8 cellular contexts compared by ENCODE assay signal in the genomic region with DNA sequence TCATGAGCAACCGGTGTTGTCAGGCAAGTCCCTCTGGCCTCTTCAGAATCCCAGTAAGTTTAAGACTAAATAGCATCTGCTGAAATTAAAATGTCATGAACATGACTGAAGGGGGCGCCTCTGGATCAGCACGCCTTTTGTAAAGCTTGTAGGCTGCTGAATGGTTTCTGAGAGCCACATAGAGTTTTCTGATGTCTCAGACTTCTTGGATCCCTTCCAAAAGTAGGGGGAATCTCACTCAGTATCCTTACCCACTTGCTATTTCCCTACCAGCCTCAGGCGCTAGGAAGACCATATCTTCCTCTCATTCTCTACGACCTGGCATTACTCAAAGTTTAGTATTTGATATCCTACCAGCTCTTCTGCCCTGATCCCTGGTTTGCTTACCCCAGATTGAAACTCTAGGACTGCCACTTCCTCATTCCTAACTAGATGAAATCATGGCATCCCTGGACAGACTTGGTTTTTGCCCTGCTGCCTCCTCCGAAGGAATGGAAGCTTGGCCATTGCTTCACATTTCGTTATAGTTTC.
DNase-seq lines count a peak whose midpoint lies in the region; ATAC-seq and TF ChIP-seq lines count a peak whose summit lies in the region.

No MANE protein-coding gene starts in this region.

- H3K9me3 Mint-ChIP-seq in type B pancreatic cell = no peaks in the 10 kb centered on the region

- H3K27me3 Mint-ChIP-seq in type B pancreatic cell = no peaks in the 10 kb centered on the region

- no peak overlapping the region for H3K4me3 ChIP-seq in Panc1 (ENCODE audit: low read depth in 2 of 2, low read length in 2 of 2)
- no peak overlapping the region for H3K4me3 ChIP-seq in kidney epithelial cell (ENCODE audit: low read depth, low read length)
- no peak overlapping the region for H3K4me3 ChIP-seq in gastrocnemius medialis

- CTCF ChIA-PET in Panc1 (lab: Charles Lee) = no interaction called here

- in situ Hi-C loops in Panc1 (cut with HindIII; ENCODE audit: low pct_unique_long_range_greater_than_20kb, low sequenced_read_pairs) (no loop called here), gastrocnemius medialis (cut with MboI; ENCODE audit: low sequenced_read_pairs in 4 of 4) (no loop called here)

- DNase-seq in activated CD4-positive, alpha-beta T cell treated with anti-CD3 and anti-CD28 coated beads for 24 hours (ENCODE audit: low read depth in 2 of 2) = peak; percentile 15 to 45
- DNase-seq in activated CD4-positive, alpha-beta T cell treated with anti-CD3 and anti-CD28 coated beads for 1 hour = no peak
- DNase-seq in Panc1 (ENCODE audit: low read depth, low spot score) = no peak
- DNase-seq in activated naive CD8-positive, alpha-beta T cell treated with anti-CD3 and anti-CD28 coated beads, Interleukin-2, amount 50 U/mL, for 16 hours (ENCODE audit: low read depth, low spot score) = peak; percentile 18
- no peak for DNase-seq in kidney epithelial cell (ENCODE audit: low read depth)
- no peak for DNase-seq in type B pancreatic cell (ENCODE audit: extremely low spot score, unreplicated experiment)
- no peak for DNase-seq in gastrocnemius medialis

- no peak for TF ChIP-seq POLR2A in gastrocnemius medialis (IDR thresholded peaks at IDR 0.05)

- H3K27ac ChIP-seq in Panc1 (ENCODE audit: low read length) = no peak overlapping the region
- no peak overlapping the region for H3K27ac ChIP-seq in gastrocnemius medialis

- ATAC-seq in HG03354 (IDR thresholded peaks at IDR 0.05; ENCODE audit: poor library complexity, severe bottlenecking, unreplicated experiment) (peak; percentile 71), Panc1 (no peak), gastrocnemius medialis (no peak)

- peaks cover 23% of the 10 kb centered on the region for H3K4me1 Mint-ChIP-seq in type B pancreatic cell (ENCODE audit: unreplicated experiment)

- H3K4me1 ChIP-seq in Panc1 (ENCODE audit: control insufficient read depth, insufficient read depth, low read length) = no peaks in the 10 kb centered on the region
- no peaks in the 10 kb centered on the region for H3K4me1 ChIP-seq in gastrocnemius medialis

- no peaks in the 10 kb centered on the region for H3K36me3 Mint-ChIP-seq in type B pancreatic cell

- H3K27ac Mint-ChIP-seq in type B pancreatic cell = no peak overlapping the region

- H3K9me3 ChIP-seq in Panc1 (ENCODE audit: control insufficient read depth, insufficient read depth, low read depth, low read length) (no peaks in the 10 kb centered on the region), gastrocnemius medialis (no peaks in the 10 kb centered on the region)

- H3K4me3 Mint-ChIP-seq in type B pancreatic cell = no peak overlapping the region

- H3K27me3 ChIP-seq in Panc1 (ENCODE audit: control insufficient read depth, insufficient read depth, low read length) = no peaks in the 10 kb centered on the region
- H3K27me3 ChIP-seq in kidney epithelial cell (ENCODE audit: control insufficient read depth, insufficient read depth, low read length) = no peaks in the 10 kb centered on the region
- H3K27me3 ChIP-seq in gastrocnemius medialis = no peaks in the 10 kb centered on the region

- TF ChIP-seq CTCF in Panc1 (IDR thresholded peaks at IDR 0.05) = peak; percentile 73
- TF ChIP-seq CTCF in kidney epithelial cell (IDR thresholded peaks at IDR 0.05; ENCODE audit: insufficient read depth, low read length, poor library complexity, severe bottlenecking) = peak; percentile 36
- TF ChIP-seq CTCF in type B pancreatic cell (conservative IDR thresholded peaks at IDR 0.05) = peak; percentile 59
- TF ChIP-seq CTCF in gastrocnemius medialis (IDR thresholded peaks at IDR 0.05 in 4 of 5, conservative IDR thresholded peaks at IDR 0.05 in 1 of 5) = no peak

- no TSS peak for BruUV-seq in Panc1 (replicated peaks; lab: Mats Ljungman, UMichigan)

- no peaks in the 10 kb centered on the region for H3K36me3 ChIP-seq in Panc1 (ENCODE audit: control insufficient read depth, insufficient read depth, low read length)
- no peaks in the 10 kb centered on the region for H3K36me3 ChIP-seq in kidney epithelial cell (ENCODE audit: control insufficient read depth, insufficient read depth, low read length)
- no peaks in the 10 kb centered on the region for H3K36me3 ChIP-seq in gastrocnemius medialis

- intact Hi-C loops in Panc1 (cut with micrococcal nuclease; ENCODE audit: unreplicated experiment) = no loop called here
- intact Hi-C loops in gastrocnemius medialis (cut with DNase I; ENCODE audit: low total_unique reads) = no loop called here

- POLR2A ChIA-PET in Panc1 (lab: Charles Lee) = no interaction called here

Comparison
In these comparisons a context has a peak if more than half of its experiments do, and no peak if none do; other contexts are left out.
1. DNase-seq: peak in activated CD4-positive, alpha-beta T cell treated with anti-CD3 and anti-CD28 coated beads for 24 hours (2 of 2) and activated naive CD8-positive, alpha-beta T cell treated with anti-CD3 and anti-CD28 coated beads, Interleukin-2, amount 50 U/mL, for 16 hours (single experiment); none in activated CD4-positive, alpha-beta T cell treated with anti-CD3 and anti-CD28 coated beads for 1 hour (single experiment), Panc1 (single experiment), kidney epithelial cell (single experiment), type B pancreatic cell (single experiment) and gastrocnemius medialis (0 of 2).
2. CTCF ChIP-seq: peak in Panc1 (single experiment), kidney epithelial cell (single experiment) and type B pancreatic cell (single experiment); none in gastrocnemius medialis (0 of 5).